ENCODE assay signal across 8 cellular contexts in the genomic region with DNA sequence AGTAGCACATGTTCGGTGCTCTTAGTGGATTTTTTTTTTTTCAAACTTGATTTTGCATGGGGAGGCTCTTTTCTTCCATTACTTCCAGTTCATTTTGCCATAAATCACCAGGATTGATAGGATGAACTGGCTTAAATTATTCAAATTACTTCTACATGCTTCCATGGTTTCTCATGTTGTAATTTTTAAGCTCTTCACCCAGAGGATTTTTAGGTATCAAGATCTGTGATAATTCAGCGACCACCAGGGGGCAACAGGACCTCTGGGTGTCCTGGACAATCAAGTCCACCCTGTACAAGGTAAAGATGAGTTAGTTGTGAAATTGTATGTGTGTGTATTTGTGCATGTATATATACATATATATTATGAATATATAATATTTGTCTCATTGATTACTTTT. TPM values are rescaled to one million over a fixed set of nuclear protein-coding genes. Genes with fewer than 3 reads are reported as not detected.
A peak's percentile ranks its signal among the peaks of the same experiment; 100 is the strongest.
DNase-seq lines count a peak whose midpoint lies in the region; ATAC-seq and TF ChIP-seq lines count a peak whose summit lies in the region.

No MANE protein-coding gene starts in this region.

- ATAC-seq in right cardiac atrium = no peak
- no peak for ATAC-seq in GM19395 (IDR thresholded peaks at IDR 0.05; ENCODE audit: unreplicated experiment)
- ATAC-seq in GM18907 (IDR thresholded peaks at IDR 0.05; ENCODE audit: unreplicated experiment) = no peak

- peak; percentile 49 to 80 for DNase-seq in cardiac muscle cell (ENCODE audit: low read depth in 1 of 2, low spot score in 1 of 2)
- no peak for DNase-seq in cardiac septum (ENCODE audit: low spot score)
- DNase-seq in MV-4-11 (lab: John Stamatoyannopoulos, UW) = peak; percentile 43
- peak; percentile 77 for DNase-seq in SK-MEL-5 (ENCODE audit: low read depth, low spot score)
- DNase-seq in right cardiac atrium = peak in 2 of 3 donors; percentile 18 to 49
- DNase-seq in esophagus squamous epithelium (lab: John Stamatoyannopoulos, UW) = no peak

- in situ Hi-C loops in SK-MEL-5 (cut with HindIII; ENCODE audit: low pct_unique_long_range_greater_than_20kb, low sequenced_read_pairs) = no loop called here

- WGBS in right cardiac atrium = 52% methylated on average over 2 of the region's 2 CpGs
- WGBS in esophagus squamous epithelium, 2 donors = 42 to 45% methylated on average over 2 of the region's 2 CpGs

- H3K4me3 ChIP-seq in cardiac muscle cell (no peak overlapping the region), right cardiac atrium (ENCODE audit: low read length) (no peak overlapping the region), esophagus squamous epithelium (no peak overlapping the region)

- H3K27me3 ChIP-seq in cardiac muscle cell (no peaks in the 10 kb centered on the region), right cardiac atrium (ENCODE audit: control insufficient read depth, insufficient read depth) (peaks cover 2% of the 10 kb centered on the region), esophagus squamous epithelium (peaks cover 0 to 48% (median 1%) of the 10 kb centered on the region in 4 donors)

- no peak for TF ChIP-seq POLR2A in esophagus squamous epithelium (IDR thresholded peaks at IDR 0.05)

- intact Hi-C loops in cardiac septum (cut with DNase I) = loop anchor here (10.0 kb wide), 1 partner anchor 389 kb away; no protein-coding TSS in a partner anchor
- intact Hi-C loops in right cardiac atrium (cut with DNase I) = no loop called here
- intact Hi-C loops in esophagus squamous epithelium (cut with DNase I) = no loop called here

- H3K4me1 ChIP-seq in cardiac muscle cell (ENCODE audit: low read depth) = peaks cover 15% of the 10 kb centered on the region
- H3K4me1 ChIP-seq in right cardiac atrium (ENCODE audit: control insufficient read depth, insufficient read depth, low read length) = no peaks in the 10 kb centered on the region
- peaks cover 2 to 19% (median 6%) of the 10 kb centered on the region in 3 donors for H3K4me1 ChIP-seq in esophagus squamous epithelium

- no peaks in the 10 kb centered on the region for H3K9me3 ChIP-seq in cardiac muscle cell (ENCODE audit: low read depth)
- no peaks in the 10 kb centered on the region for H3K9me3 ChIP-seq in right cardiac atrium (ENCODE audit: control insufficient read depth, low read length)
- H3K9me3 ChIP-seq in esophagus squamous epithelium = no peaks in the 10 kb centered on the region

- H3K27ac ChIP-seq in cardiac muscle cell (no peak overlapping the region), right cardiac atrium (ENCODE audit: low read length) (no peak overlapping the region), esophagus squamous epithelium (no peak overlapping the region)

- no peaks in the 10 kb centered on the region for H3K36me3 ChIP-seq in cardiac muscle cell
- H3K36me3 ChIP-seq in esophagus squamous epithelium = no peaks in the 10 kb centered on the region

- TF ChIP-seq CTCF in cardiac muscle cell (IDR thresholded peaks at IDR 0.05; ENCODE audit: low read depth, low read length) = peak; percentile 22
- TF ChIP-seq CTCF in esophagus squamous epithelium (IDR thresholded peaks at IDR 0.05) = peak in 3 of 6 experiments; percentile 9 to 19 (median 17)

RNA-seq across cellular contexts. Expression of gene EPHA7, which starts 4.2 kb away (rescaled TPM):
- total RNA-seq in cardiac muscle cell (52.6 and 59.0 TPM in 2 replicates), cardiac septum (6.2 TPM), right cardiac atrium (10 to 100 TPM; 12.3 to 26.9 (median 20.5) TPM), esophagus squamous epithelium (under 1 TPM in 3 of 4 donors, not detected in 1; 0.11 to 0.95 (median 0.47) TPM)
- polyA plus RNA-seq in cardiac muscle cell (35.8 and 39.5 TPM in 2 replicates), right cardiac atrium (6.6 TPM)
- 4.9 and 5.7 TPM in 2 replicates for total RNA-seq in SK-MEL-5 (2014; rRNA removed; shearing (Covaris generic))
- 4.5 and 6.0 TPM in 2 replicates for polyA plus RNA-seq in SK-MEL-5 (2015; cell fraction: cytosol; rRNA removed)
- 8.0 and 10.2 TPM in 2 replicates for polyA plus RNA-seq in SK-MEL-5 (2015; cell fraction: nucleus; rRNA removed)

Comparison
In these comparisons a context has a peak if more than half of its experiments do, and no peak if none do; other contexts are left out.
1. DNase-seq: peak in cardiac muscle cell (2 of 2), MV-4-11 (single experiment), SK-MEL-5 (single experiment) and right cardiac atrium (2 of 3); none in cardiac septum (single experiment) and esophagus squamous epithelium (single experiment).